Comparison of ENCODE assay signal across 15 cellular contexts in the genomic region with DNA sequence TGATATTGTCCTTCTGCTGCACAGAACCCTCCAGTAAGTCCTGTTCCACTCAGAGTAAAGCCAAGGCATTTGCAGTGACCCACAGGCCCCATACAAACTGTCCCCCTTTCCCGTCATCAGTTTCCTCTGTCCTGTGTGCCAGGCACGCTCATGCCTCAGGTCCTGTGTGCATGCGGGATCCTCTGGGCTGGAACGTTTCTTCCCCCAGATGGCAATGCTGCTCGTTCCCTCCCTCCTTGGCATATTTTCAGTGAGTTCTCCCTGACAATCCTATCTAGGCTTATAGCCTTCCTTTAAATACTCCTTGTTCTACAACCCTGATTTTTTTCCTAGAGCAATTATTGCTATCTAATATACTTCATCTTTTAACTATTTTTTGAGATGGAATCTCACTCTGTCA. TPM values are rescaled to one million over a fixed set of nuclear protein-coding genes. Genes with fewer than 3 reads are reported as not detected.
A peak's percentile ranks its signal among the peaks of the same experiment; 100 is the strongest.
DNase-seq lines count a peak whose midpoint lies in the region; ATAC-seq, FAIRE-seq and TF ChIP-seq lines count a peak whose summit lies in the region.
"Had no signal": no experiment of that assay in that cellular context is flagged by ENCODE, and none has a peak within 500 bp of the region (broad histone marks: within the 10 kb centered on the region; RNA-seq: fewer than 3 reads in every experiment).

No MANE protein-coding gene starts in this region.

- TF ChIP-seq POLR2A in K562 (conservative IDR thresholded peaks at IDR 0.05): no peak
- no peak for TF ChIP-seq POLR2A in transverse colon (IDR thresholded peaks at IDR 0.05)

- TF ChIP-seq EP300 in K562 (IDR thresholded peaks at IDR 0.05; ENCODE audit: low read length) (no peak), transverse colon (IDR thresholded peaks at IDR 0.05; ENCODE audit: low read depth) (no peak)

- 65% methylated on average over 5 of the region's 5 CpGs for WGBS in K562 (ENCODE audit: insufficient coverage, low coverage, missing lambda C conversion rate)
- WGBS in transverse colon (ENCODE audit: low coverage in 1 of 2), 2 donors: 73 to 76% methylated on average over 5 of the region's 5 CpGs

- H3K36me3 ChIP-seq in K562 (ENCODE audit: control insufficient read depth, insufficient read depth, low read length) (peaks cover 15% of the 10 kb centered on the region; the same call in 2 of the 3 replicates), right atrium auricular region (no peaks in the 10 kb centered on the region), transverse colon (no peaks in the 10 kb centered on the region)
- H3K36me3 ChIP-seq: gastroesophageal sphincter, upper lobe of right lung had no signal

- no peak overlapping the region for H2AFZ ChIP-seq in K562 (ENCODE audit: low read depth, low read length)

- H3K79me2 ChIP-seq in K562 (ENCODE audit: control insufficient read depth, insufficient read depth, low read length): peaks cover 67% of the 10 kb centered on the region

- H3K27ac ChIP-seq in K562 (ENCODE audit: extremely low read depth, low read depth, low read length) (peak overlapping the region; percentile 42; the same call in 1 of the 3 replicates), right atrium auricular region (peak overlapping the region; percentile 53 to 67), transverse colon (peak overlapping the region; percentile 78 to 87 (median 84))
- H3K27ac ChIP-seq: upper lobe of right lung had no signal

- H4K20me1 ChIP-seq in K562 (replicated peaks; ENCODE audit: control insufficient read depth, insufficient read depth, low read length): no peaks in the 10 kb centered on the region; the same call in 1 of the 2 replicates

- CTCF ChIA-PET in K562 (lab: Yijun Ruan, JAX; ENCODE audit: low intra/inter-chr PET ratio): no interaction called here

- POLR2A ChIA-PET in K562 (lab: Yijun Ruan, JAX): no interaction called here

- no peaks in the 10 kb centered on the region for H3K9me1 ChIP-seq in K562 (ENCODE audit: control insufficient read depth, insufficient read depth, low read length)

- TF ChIP-seq CTCF in K562 (IDR thresholded peaks at IDR 0.05 in 2 of 3, conservative IDR thresholded peaks at IDR 0.05 in 1 of 3; ENCODE audit: insufficient read depth in 2 of 3, low read depth in 1 of 3, low read length in 3 of 3) (no peak), right atrium auricular region (IDR thresholded peaks at IDR 0.05) (no peak), transverse colon (IDR thresholded peaks at IDR 0.05) (no peak)

- no TSS peak for BruUV-seq in K562 (replicated peaks; lab: Mats Ljungman, UMichigan)

- in situ Hi-C loops in K562 (cut with MboI): no loop called here
- in situ Hi-C loops in transverse colon (cut with MboI; ENCODE audit: low pct_ligation_motif_present in 1 of 4, low pct_unique_long_range_greater_than_20kb in 1 of 4, low sequenced_read_pairs in 3 of 4): no loop called here

- peak overlapping the region in 1 of 2 experiments; percentile 79; a peak in 1 of 4 replicates for H3K9ac ChIP-seq in K562 (ENCODE audit: insufficient read depth in 1 of 2, low read depth in 2 of 2, low read length in 2 of 2)

- DNase-seq in Right ventricle myocardium inferior (ENCODE audit: missing footprints) (no peak), cardiac septum (ENCODE audit: low spot score) (no peak), K562 (ENCODE audit: extremely low read depth in 1 of 4, low spot score in 3 of 4) (no peak), right atrium auricular region (ENCODE audit: low spot score) (no peak), transverse colon (no peak), OCI-M2 (lab: John Stamatoyannopoulos, UW; ENCODE audit: unreplicated experiment) (no peak), SIG-M5 treated with dmso at 0.1 percent for 504 hours (lab: John Stamatoyannopoulos, UW; ENCODE audit: unreplicated experiment) (no peak)
- DNase-seq: activated CD4-positive, alpha-beta T cell treated with anti-CD3 and anti-CD28 coated beads, Interleukin-2, amount 10 ng/mL, durations not matched to agents 24 days and 14 days; activated naive CD8-positive, alpha-beta T cell treated with anti-CD3 and anti-CD28 coated beads, Interleukin-2, amount 10 ng/mL, durations not matched to agents 7 days and 5 days; central memory CD4-positive, alpha-beta T cell; immature natural killer cell; upper lobe of right lung had no signal

- H3K9me3 ChIP-seq in K562 (replicated peaks; ENCODE audit: control insufficient read depth, insufficient read depth, low read depth, low read length) (no peaks in the 10 kb centered on the region), right atrium auricular region (no peaks in the 10 kb centered on the region), transverse colon (no peaks in the 10 kb centered on the region)
- H3K9me3 ChIP-seq: gastroesophageal sphincter, upper lobe of right lung had no signal

- H3K4me1 ChIP-seq in K562 (replicated peaks in 1 of 2; ENCODE audit: control insufficient read depth in 2 of 2, insufficient read depth in 2 of 2, low read length in 2 of 2) (peaks cover 18 to 31% of the 10 kb centered on the region in 2 experiments), right atrium auricular region (peaks cover 0 to 58% of the 10 kb centered on the region in 2 donors), transverse colon (peaks cover 9 to 47% (median 38%) of the 10 kb centered on the region in 4 donors)

- TF ChIP-seq RAD21 in K562 (CRISPR knock-in tag; conservative IDR thresholded peaks at IDR 0.05 in 1 of 2, IDR thresholded peaks at IDR 0.05 in 1 of 2): no peak

- peak; percentile 45 for ATAC-seq in Right ventricle myocardium inferior
- no peak for ATAC-seq in K562
- ATAC-seq in HG03521 (IDR thresholded peaks at IDR 0.05; ENCODE audit: unreplicated experiment): no peak
- ATAC-seq: gastroesophageal sphincter, upper lobe of right lung had no signal

- H3K4me3 ChIP-seq in K562 (no peak overlapping the region), right atrium auricular region (no peak overlapping the region), transverse colon (no peak overlapping the region)
- H3K4me3 ChIP-seq: gastroesophageal sphincter, upper lobe of right lung had no signal

- intact Hi-C loops in Right ventricle myocardium inferior (cut with DNase I) (loop anchor here (10.0 kb wide), 1 partner anchor 66 kb away; no protein-coding TSS in a partner anchor), cardiac septum (cut with DNase I) (no loop called here), K562 (cut with micrococcal nuclease) (no loop called here), transverse colon (cut with DNase I; ENCODE audit: low total_unique reads) (no loop called here)

- H3K4me2 ChIP-seq in K562 (ENCODE audit: insufficient read depth, low read length): no peak overlapping the region

- no peak for FAIRE-seq in K562 (lab: Jason Lieb, UNC)

- H3K27me3 ChIP-seq in K562 (ENCODE audit: control insufficient read depth in 2 of 2, insufficient read depth in 2 of 2, low read length in 2 of 2): no peaks in the 10 kb centered on the region
- no peaks in the 10 kb centered on the region for H3K27me3 ChIP-seq in right atrium auricular region
- H3K27me3 ChIP-seq in transverse colon: no peaks in the 10 kb centered on the region
- H3K27me3 ChIP-seq: gastroesophageal sphincter, upper lobe of right lung had no signal

RNA-seq across cellular contexts. Expression of a gene that starts 5.7 kb away (rescaled TPM):
- total RNA-seq in Right ventricle myocardium inferior (24.5 TPM), cardiac septum (15.3 TPM), K562 (2014; rRNA removed) (5.5 and 7.7 TPM in 2 replicates), K562 (2014; rRNA removed; fragmentation: Illumina TruSeq; extraction: Trizol) (8.4 and 9.0 TPM in 2 replicates), K562 (2015; rRNA removed; fragmentation: Illumina TruSeq; extraction: Trizol) (12.2 and 12.9 TPM in 2 replicates), K562 (2021) (16.8 and 18.8 TPM in 2 replicates), right atrium auricular region (10 to 100 TPM; 15.8 to 33.5 TPM), transverse colon (10 to 100 TPM in 1 of 4 donors, 1 to 10 TPM in 3; 6.7 to 10.8 (median 8.6) TPM)
- 15.8 and 30.8 TPM in 2 replicates for total RNA-seq in K562 (2011; cell fraction: chromatin; rRNA removed; ENCODE audit: low replicate concordance)
- 9.5 TPM in 2 replicates for total RNA-seq in K562 (2011; cell fraction: nucleolus; rRNA removed)
- 10.4 and 11.7 TPM in 2 replicates for total RNA-seq in K562 (2011; cell fraction: nucleoplasm; rRNA removed)
- polyA plus RNA-seq in K562 (2011; rRNA removed) (14.2 and 16.4 TPM in 2 replicates), K562 (2014; fragmentation: Illumina TruSeq; extraction: Trizol) (10.6 and 12.6 TPM in 2 replicates), K562 (2014; fragmentation: Nextera tagmentation; extraction: Ambion mirVana) (1 to 10 TPM; 1.4 to 2.1 TPM), K562 (2014; rRNA removed) (7.0 and 9.3 TPM in 2 replicates)
- 23.7 and 30.7 TPM in 2 replicates for polyA plus RNA-seq in K562 (2011; cell fraction: cytosol; rRNA removed)
- polyA plus RNA-seq in K562 (2011; cell fraction: nucleus; rRNA removed): 6.1 and 6.4 TPM in 2 replicates
- polyA plus RNA-seq in K562 (2012): 10.3 and 11.1 TPM in 2 replicates
- polyA minus RNA-seq in K562 (2011; rRNA and poly(A)+ RNA removed): 11.1 and 13.0 TPM in 2 replicates
- 7.8 and 9.7 TPM in 2 replicates for polyA minus RNA-seq in K562 (2011; cell fraction: cytosol; rRNA and poly(A)+ RNA removed)
- polyA minus RNA-seq in K562 (2011; cell fraction: nucleus; rRNA and poly(A)+ RNA removed): 2.0 and 2.2 TPM in 2 replicates

RNA-seq across cellular contexts. Expression of a gene that starts 23.2 kb away (rescaled TPM):
- total RNA-seq in Right ventricle myocardium inferior (5.4 TPM), cardiac septum (6.9 TPM), K562 (2014; rRNA removed) (not detected in 2 replicates), K562 (2014; rRNA removed; fragmentation: Illumina TruSeq; extraction: Trizol) (not detected in 2 replicates), K562 (2015; rRNA removed; fragmentation: Illumina TruSeq; extraction: Trizol) (not detected in 2 replicates), K562 (2021) (0.07 and 0.09 TPM in 2 replicates), right atrium auricular region (10 to 100 TPM in 1 of 2 donors, 1 to 10 TPM in 1; 6.2 to 12.1 TPM), transverse colon (1 to 10 TPM in 1 of 4 donors, under 1 TPM in 3; 0.27 to 1.4 (median 0.43) TPM)
- 0.12 TPM in 2 replicates for total RNA-seq in K562 (2011; cell fraction: chromatin; rRNA removed; ENCODE audit: low replicate concordance)
- total RNA-seq in K562 (2011; cell fraction: nucleolus; rRNA removed): not detected in 2 replicates
- not detected in 2 replicates for total RNA-seq in K562 (2011; cell fraction: nucleoplasm; rRNA removed)
- polyA plus RNA-seq in K562 (2011; rRNA removed) (0.03 TPM in 1 of 2 replicates, not detected in the other), K562 (2014; fragmentation: Illumina TruSeq; extraction: Trizol) (0.04 and 0.12 TPM in 2 replicates), K562 (2014; fragmentation: Nextera tagmentation; extraction: Ambion mirVana) (not detected), K562 (2014; rRNA removed) (0.03 TPM in 1 of 2 replicates, not detected in the other)
- 0.03 TPM in 1 of 2 replicates, not detected in the other for polyA plus RNA-seq in K562 (2011; cell fraction: cytosol; rRNA removed)
- polyA plus RNA-seq in K562 (2011; cell fraction: nucleus; rRNA removed): 0.06 TPM in 2 replicates
- 0.16 and 0.21 TPM in 2 replicates for polyA plus RNA-seq in K562 (2012)
- not detected in 2 replicates for polyA minus RNA-seq in K562 (2011; rRNA and poly(A)+ RNA removed)
- not detected in 2 replicates for polyA minus RNA-seq in K562 (2011; cell fraction: cytosol; rRNA and poly(A)+ RNA removed)
- 0.13 TPM in 1 of 2 replicates, not detected in the other for polyA minus RNA-seq in K562 (2011; cell fraction: nucleus; rRNA and poly(A)+ RNA removed)
- total RNA-seq: activated CD4-positive, alpha-beta T cell treated with anti-CD3 and anti-CD28 coated beads, Interleukin-2, amount 10 ng/mL, durations not matched to agents 24 days and 14 days; activated naive CD8-positive, alpha-beta T cell treated with anti-CD3 and anti-CD28 coated beads, Interleukin-2, amount 10 ng/mL, durations not matched to agents 7 days and 5 days; SK-MEL-5 had no signal
- polyA plus RNA-seq: immature natural killer cell had no signal
